ENCODE assay signal across 10 cellular contexts in the genomic region with DNA sequence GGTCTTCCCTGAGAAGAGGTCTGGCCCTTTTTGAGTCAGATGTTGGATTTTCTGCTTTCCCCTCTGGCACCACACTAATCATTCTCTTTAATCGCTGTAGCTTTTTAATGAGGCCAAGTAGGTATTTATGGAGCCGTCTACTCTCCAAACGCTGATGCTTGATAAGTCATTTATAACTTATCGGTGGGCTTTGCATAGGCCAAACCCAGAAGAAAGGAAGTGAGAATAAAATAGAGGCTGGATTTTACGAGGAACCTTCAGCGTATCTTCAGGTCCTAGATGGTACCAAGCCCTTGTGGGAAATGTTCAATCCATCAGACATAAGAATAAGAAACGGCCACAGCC.
DNase-seq lines count a peak whose midpoint lies in the region; ATAC-seq and TF ChIP-seq lines count a peak whose summit lies in the region.
"Had no signal": no experiment of that assay in that cellular context is flagged by ENCODE, and none has a peak within 500 bp of the region (broad histone marks: within the 10 kb centered on the region; RNA-seq: fewer than 3 reads in every experiment).

No MANE protein-coding gene starts in this region.

- peaks cover 20% of the 10 kb centered on the region for H3F3A ChIP-seq in GM23248 (ENCODE audit: insufficient read depth)

- H3K27me3 ChIP-seq in GM23248 (replicated peaks; ENCODE audit: insufficient read depth) (no peaks in the 10 kb centered on the region), adrenal gland (no peaks in the 10 kb centered on the region)

- WGBS in GM23248 (ENCODE audit: low coverage in 1 of 2, low lambda C conversion rate in 2 of 2, missing lambda C conversion rate in 2 of 2), 2 experiments, result 58 to 63% methylated on average over 7 of the region's 7 CpGs
- 26 to 34% (median 31%) methylated on average over 7 of the region's 7 CpGs for WGBS in adrenal gland, 4 donors

- peak overlapping the region; percentile 86 for H3K27ac ChIP-seq in GM23248
- peak overlapping the region; percentile 92 to 98 (median 95) for H3K27ac ChIP-seq in adrenal gland

- no peaks in the 10 kb centered on the region for H4K20me1 ChIP-seq in GM23248 (ENCODE audit: insufficient read depth)

- peak overlapping the region; percentile 87 for H3K4me2 ChIP-seq in GM23248 (ENCODE audit: unreplicated experiment)

- intact Hi-C loops in adrenal gland (cut with DNase I), result loop anchor here in 1 of 2 donors (10.0 kb wide), 1 partner anchor 175 kb away; no protein-coding TSS in a partner anchor

- in situ Hi-C loops in GM23248 (cut with MboI), result loop anchor here (5.0 to 25.0 kb wide), 3 partner anchors 393 to 645 kb away; a partner anchor contains a TSS

- DNase-seq in GM23248 (no peak), adrenal gland (no peak), skeletal muscle cell (ENCODE audit: low read depth) (no peak), CD1c-positive myeloid dendritic cell (ENCODE audit: extremely low spot score) (no peak), NCI-H2081 (lab: John Stamatoyannopoulos, UW) (no peak)
- no peak for DNase-seq in activated CD4-positive, alpha-beta T cell treated with anti-CD3 and anti-CD28 coated beads, Interleukin-2, amount 50 U/mL, for 1 hour
- DNase-seq: NCI-H1694, SHP77 had no signal

- H3K9ac ChIP-seq in GM23248, result peak overlapping the region; percentile 85

- no peaks in the 10 kb centered on the region for H3K79me2 ChIP-seq in GM23248 (ENCODE audit: insufficient read depth)

- no peaks in the 10 kb centered on the region for H3K9me3 ChIP-seq in GM23248 (ENCODE audit: low read depth)
- no peaks in the 10 kb centered on the region for H3K9me3 ChIP-seq in adrenal gland (replicated peaks in 1 of 3)
- H3K9me3 ChIP-seq in iPS-18c (ENCODE audit: control insufficient read depth, insufficient read depth, low read length), result no peaks in the 10 kb centered on the region

- ATAC-seq in GM21825 (IDR thresholded peaks at IDR 0.05; ENCODE audit: unreplicated experiment), result no peak

- H3K9me2 ChIP-seq in GM23248 (ENCODE audit: insufficient read depth), result no peaks in the 10 kb centered on the region

- TF ChIP-seq CTCF in adrenal gland (IDR thresholded peaks at IDR 0.05), result no peak

- H3K4me3 ChIP-seq in GM23248 (peak overlapping the region; percentile 75), adrenal gland (peak overlapping the region in 2 of 4 donors; percentile 63 to 81), iPS-18c (ENCODE audit: insufficient read depth, low read depth, low read length) (peak overlapping the region; percentile 55; the same call in 1 of the 2 replicates), skeletal muscle cell (ENCODE audit: low read depth, low read length) (peak overlapping the region; percentile 52)

- H2AFZ ChIP-seq in GM23248, result peak overlapping the region; percentile 75

- H3K4me1 ChIP-seq in GM23248 (ENCODE audit: insufficient read depth), result peaks cover 38% of the 10 kb centered on the region
- peaks cover 9 to 22% of the 10 kb centered on the region in 2 donors for H3K4me1 ChIP-seq in adrenal gland (replicated peaks in 1 of 2)

- TF ChIP-seq POLR2A in adrenal gland (IDR thresholded peaks at IDR 0.05), result no peak

- H3K36me3 ChIP-seq in GM23248 (ENCODE audit: low read depth), result no peaks in the 10 kb centered on the region
- no peaks in the 10 kb centered on the region for H3K36me3 ChIP-seq in adrenal gland (replicated peaks in 1 of 2)
